ENCODE assay signal across 1 cellular context in genomic region chr1:149843302-149844041, GRCh38.
A peak's percentile ranks its signal among the peaks of the same experiment; 100 is the strongest.
TF ChIP-seq lines count a peak whose summit lies in the region.

No MANE protein-coding gene starts in this region.

TF ChIP-seq in K562, 482 proteins besides CTCF, POLR2A, EP300 and RAD21 (continued from another document and continues in another):
- no peak for TF ChIP-seq ZNF609 (CRISPR knock-in tag; IDR thresholded peaks at IDR 0.05; ENCODE audit: borderline replicate concordance)
- TF ChIP-seq, protein P1, sequence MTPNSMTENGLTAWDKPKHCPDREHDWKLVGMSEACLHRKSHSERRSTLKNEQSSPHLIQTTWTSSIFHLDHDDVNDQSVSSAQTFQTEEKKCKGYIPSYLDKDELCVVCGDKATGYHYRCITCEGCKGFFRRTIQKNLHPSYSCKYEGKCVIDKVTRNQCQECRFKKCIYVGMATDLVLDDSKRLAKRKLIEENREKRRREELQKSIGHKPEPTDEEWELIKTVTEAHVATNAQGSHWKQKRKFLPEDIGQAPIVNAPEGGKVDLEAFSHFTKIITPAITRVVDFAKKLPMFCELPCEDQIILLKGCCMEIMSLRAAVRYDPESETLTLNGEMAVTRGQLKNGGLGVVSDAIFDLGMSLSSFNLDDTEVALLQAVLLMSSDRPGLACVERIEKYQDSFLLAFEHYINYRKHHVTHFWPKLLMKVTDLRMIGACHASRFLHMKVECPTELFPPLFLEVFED (CRISPR knock-in tag; conservative IDR thresholded peaks at IDR 0.05) = no peak
- TF ChIP-seq ARID3A (IDR thresholded peaks at IDR 0.05; ENCODE audit: borderline replicate concordance, low read depth, low read length) = no peak
- TF ChIP-seq ZFP1 (CRISPR knock-in tag; IDR thresholded peaks at IDR 0.05) = no peak
- TF ChIP-seq, protein P2, sequence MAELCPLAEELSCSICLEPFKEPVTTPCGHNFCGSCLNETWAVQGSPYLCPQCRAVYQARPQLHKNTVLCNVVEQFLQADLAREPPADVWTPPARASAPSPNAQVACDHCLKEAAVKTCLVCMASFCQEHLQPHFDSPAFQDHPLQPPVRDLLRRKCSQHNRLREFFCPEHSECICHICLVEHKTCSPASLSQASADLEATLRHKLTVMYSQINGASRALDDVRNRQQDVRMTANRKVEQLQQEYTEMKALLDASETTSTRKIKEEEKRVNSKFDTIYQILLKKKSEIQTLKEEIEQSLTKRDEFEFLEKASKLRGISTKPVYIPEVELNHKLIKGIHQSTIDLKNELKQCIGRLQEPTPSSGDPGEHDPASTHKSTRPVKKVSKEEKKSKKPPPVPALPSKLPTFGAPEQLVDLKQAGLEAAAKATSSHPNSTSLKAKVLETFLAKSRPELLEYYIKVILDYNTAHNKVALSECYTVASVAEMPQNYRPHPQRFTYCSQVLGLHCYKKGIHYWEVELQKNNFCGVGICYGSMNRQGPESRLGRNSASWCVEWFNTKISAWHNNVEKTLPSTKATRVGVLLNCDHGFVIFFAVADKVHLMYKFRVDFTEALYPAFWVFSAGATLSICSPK (IDR thresholded peaks at IDR 0.05; ENCODE audit: borderline replicate concordance) = no peak
- no peak for TF ChIP-seq FOXP4 (CRISPR knock-in tag; IDR thresholded peaks at IDR 0.05; ENCODE audit: borderline replicate concordance)
- no peak for TF ChIP-seq NEUROD1 (IDR thresholded peaks at IDR 0.05; ENCODE audit: borderline replicate concordance, low read depth, low read length, partially characterized antibody)
- TF ChIP-seq HIVEP1 (CRISPR knock-in tag; IDR thresholded peaks at IDR 0.05) = no peak
- no peak for TF ChIP-seq TSHZ1 (CRISPR knock-in tag; IDR thresholded peaks at IDR 0.05)
- no peak for TF ChIP-seq ZNF184 (CRISPR knock-in tag; IDR thresholded peaks at IDR 0.05)
- no peak for TF ChIP-seq ZNF146 (CRISPR knock-in tag; IDR thresholded peaks at IDR 0.05; ENCODE audit: unreplicated experiment)
- TF ChIP-seq, protein P3, sequence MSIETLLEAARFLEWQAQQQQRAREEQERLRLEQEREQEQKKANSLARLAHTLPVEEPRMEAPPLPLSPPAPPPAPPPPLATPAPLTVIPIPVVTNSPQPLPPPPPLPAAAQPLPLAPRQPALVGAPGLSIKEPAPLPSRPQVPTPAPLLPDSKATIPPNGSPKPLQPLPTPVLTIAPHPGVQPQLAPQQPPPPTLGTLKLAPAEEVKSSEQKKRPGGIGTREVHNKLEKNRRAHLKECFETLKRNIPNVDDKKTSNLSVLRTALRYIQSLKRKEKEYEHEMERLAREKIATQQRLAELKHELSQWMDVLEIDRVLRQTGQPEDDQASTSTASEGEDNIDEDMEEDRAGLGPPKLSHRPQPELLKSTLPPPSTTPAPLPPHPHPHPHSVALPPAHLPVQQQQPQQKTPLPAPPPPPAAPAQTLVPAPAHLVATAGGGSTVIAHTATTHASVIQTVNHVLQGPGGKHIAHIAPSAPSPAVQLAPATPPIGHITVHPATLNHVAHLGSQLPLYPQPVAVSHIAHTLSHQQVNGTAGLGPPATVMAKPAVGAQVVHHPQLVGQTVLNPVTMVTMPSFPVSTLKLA (conservative IDR thresholded peaks at IDR 0.05) = no peak
- no peak for TF ChIP-seq SRSF3 (IDR thresholded peaks at IDR 0.05; ENCODE audit: insufficient read depth, low read length)
- no peak for TF ChIP-seq HMG20A (CRISPR knock-in tag; conservative IDR thresholded peaks at IDR 0.05)
- TF ChIP-seq POU5F1 (IDR thresholded peaks at IDR 0.05; ENCODE audit: borderline replicate concordance, low read depth, low read length, partially characterized antibody) = no peak
- no peak for TF ChIP-seq ILF3 (IDR thresholded peaks at IDR 0.05; ENCODE audit: borderline replicate concordance)
- TF ChIP-seq MLLT1 (IDR thresholded peaks at IDR 0.05) = peak; percentile 67 to 82; a peak in 2 of 4 replicates
- no peak for TF ChIP-seq ZBTB17 (CRISPR knock-in tag; IDR thresholded peaks at IDR 0.05)
- no peak for TF ChIP-seq CEBPB (tag; IDR thresholded peaks at IDR 0.05)
- no peak for TF ChIP-seq XRCC5 (IDR thresholded peaks at IDR 0.05; ENCODE audit: low read depth, low read length)
- TF ChIP-seq, protein P4, sequence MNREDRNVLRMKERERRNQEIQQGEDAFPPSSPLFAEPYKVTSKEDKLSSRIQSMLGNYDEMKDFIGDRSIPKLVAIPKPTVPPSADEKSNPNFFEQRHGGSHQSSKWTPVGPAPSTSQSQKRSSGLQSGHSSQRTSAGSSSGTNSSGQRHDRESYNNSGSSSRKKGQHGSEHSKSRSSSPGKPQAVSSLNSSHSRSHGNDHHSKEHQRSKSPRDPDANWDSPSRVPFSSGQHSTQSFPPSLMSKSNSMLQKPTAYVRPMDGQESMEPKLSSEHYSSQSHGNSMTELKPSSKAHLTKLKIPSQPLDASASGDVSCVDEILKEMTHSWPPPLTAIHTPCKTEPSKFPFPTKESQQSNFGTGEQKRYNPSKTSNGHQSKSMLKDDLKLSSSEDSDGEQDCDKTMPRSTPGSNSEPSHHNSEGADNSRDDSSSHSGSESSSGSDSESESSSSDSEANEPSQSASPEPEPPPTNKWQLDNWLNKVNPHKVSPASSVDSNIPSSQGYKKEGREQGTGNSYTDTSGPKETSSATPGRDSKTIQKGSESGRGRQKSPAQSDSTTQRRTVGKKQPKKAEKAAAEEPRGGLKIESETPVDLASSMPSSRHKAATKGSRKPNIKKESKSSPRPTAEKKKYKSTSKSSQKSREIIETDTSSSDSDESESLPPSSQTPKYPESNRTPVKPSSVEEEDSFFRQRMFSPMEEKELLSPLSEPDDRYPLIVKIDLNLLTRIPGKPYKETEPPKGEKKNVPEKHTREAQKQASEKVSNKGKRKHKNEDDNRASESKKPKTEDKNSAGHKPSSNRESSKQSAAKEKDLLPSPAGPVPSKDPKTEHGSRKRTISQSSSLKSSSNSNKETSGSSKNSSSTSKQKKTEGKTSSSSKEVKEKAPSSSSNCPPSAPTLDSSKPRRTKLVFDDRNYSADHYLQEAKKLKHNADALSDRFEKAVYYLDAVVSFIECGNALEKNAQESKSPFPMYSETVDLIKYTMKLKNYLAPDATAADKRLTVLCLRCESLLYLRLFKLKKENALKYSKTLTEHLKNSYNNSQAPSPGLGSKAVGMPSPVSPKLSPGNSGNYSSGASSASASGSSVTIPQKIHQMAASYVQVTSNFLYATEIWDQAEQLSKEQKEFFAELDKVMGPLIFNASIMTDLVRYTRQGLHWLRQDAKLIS (CRISPR knock-in tag; IDR thresholded peaks at IDR 0.05) = peak; percentile 58; the same call in 1 of the 2 replicates
- peak; percentile 19; the same call in 1 of the 2 replicates for TF ChIP-seq ZC3H4 (CRISPR knock-in tag; IDR thresholded peaks at IDR 0.05; ENCODE audit: borderline replicate concordance)
- TF ChIP-seq ZKSCAN3 (CRISPR knock-in tag; IDR thresholded peaks at IDR 0.05) = no peak
- TF ChIP-seq, protein P5, sequence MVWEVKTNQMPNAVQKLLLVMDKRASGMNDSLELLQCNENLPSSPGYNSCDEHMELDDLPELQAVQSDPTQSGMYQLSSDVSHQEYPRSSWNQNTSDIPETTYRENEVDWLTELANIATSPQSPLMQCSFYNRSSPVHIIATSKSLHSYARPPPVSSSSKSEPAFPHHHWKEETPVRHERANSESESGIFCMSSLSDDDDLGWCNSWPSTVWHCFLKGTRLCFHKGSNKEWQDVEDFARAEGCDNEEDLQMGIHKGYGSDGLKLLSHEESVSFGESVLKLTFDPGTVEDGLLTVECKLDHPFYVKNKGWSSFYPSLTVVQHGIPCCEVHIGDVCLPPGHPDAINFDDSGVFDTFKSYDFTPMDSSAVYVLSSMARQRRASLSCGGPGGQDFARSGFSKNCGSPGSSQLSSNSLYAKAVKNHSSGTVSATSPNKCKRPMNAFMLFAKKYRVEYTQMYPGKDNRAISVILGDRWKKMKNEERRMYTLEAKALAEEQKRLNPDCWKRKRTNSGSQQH (CRISPR knock-in tag; IDR thresholded peaks at IDR 0.05) = no peak
- no peak for TF ChIP-seq ETV5 (CRISPR knock-in tag; IDR thresholded peaks at IDR 0.05; ENCODE audit: low read depth)
- TF ChIP-seq GATAD2A (IDR thresholded peaks at IDR 0.05) = no peak
- TF ChIP-seq RBM14 (IDR thresholded peaks at IDR 0.05; ENCODE audit: borderline replicate concordance, insufficient read depth, low read depth, low read length) = no peak
